In the genomic region with DNA sequence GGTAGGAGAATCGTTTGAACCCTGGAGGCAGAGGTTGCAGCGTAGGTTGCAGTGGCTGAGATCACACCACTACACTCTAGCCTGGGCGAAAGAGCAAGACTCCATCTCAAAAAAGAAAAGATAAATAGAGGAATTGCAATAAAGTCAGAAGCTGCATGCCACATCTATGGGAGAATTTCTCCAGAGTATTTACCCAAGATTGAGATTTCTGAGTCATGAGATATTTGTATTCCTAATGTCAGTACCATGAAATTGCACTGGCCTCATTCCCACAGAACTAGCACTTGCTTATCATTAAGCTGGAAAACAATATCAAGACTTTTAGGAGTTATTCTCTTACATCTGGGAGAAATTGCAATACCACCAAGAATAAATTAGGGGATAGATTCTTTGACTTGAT, we compare ENCODE assay signal across 20 cellular contexts. TPM values are rescaled to one million over a fixed set of nuclear protein-coding genes. Genes with fewer than 3 reads are reported as not detected.
"Had no signal": no experiment of that assay in that cellular context is flagged by ENCODE, and none has a peak within 500 bp of the region (broad histone marks: within the 10 kb centered on the region; RNA-seq: fewer than 3 reads in every experiment).

No MANE protein-coding gene starts in this region.

- H3K27me3 ChIP-seq: cardiac muscle cell, gastroesophageal sphincter had no signal

- H3K4me1 ChIP-seq: gastroesophageal sphincter had no signal

- H3K4me3 Mint-ChIP-seq: activated CD8-positive, alpha-beta T cell treated with anti-CD3 and anti-CD28 coated beads for 36 hours; naive thymus-derived CD4-positive, alpha-beta T cell; WTC11 had no signal

- FAIRE-seq: colon had no signal

- H3K27ac ChIP-seq: cardiac muscle cell, gastroesophageal sphincter, left ventricle myocardium inferior, thoracic aorta had no signal

- H3K4me1 Mint-ChIP-seq: naive thymus-derived CD4-positive, alpha-beta T cell had no signal

- DNase-seq: activated CD4-positive, alpha-beta T cell treated with anti-CD3 and anti-CD28 coated beads for 4 hours; activated CD8-positive, alpha-beta T cell treated with anti-CD3 and anti-CD28 coated beads for 36 hours; activated gamma-delta T cell; activated T-cell treated with anti-CD3 and anti-CD28 coated beads, Interleukin-2, amount 50 U/mL, for 48 hours; left ventricle myocardium inferior; mucosa of descending colon; naive thymus-derived CD4-positive, alpha-beta T cell; stimulated activated CD4-positive, alpha-beta T cell treated with anti-CD3 and anti-CD28 coated beads, Interleukin-12 subunit alpha, Interleukin-12 subunit beta, amount 100 ng/mL, for 4 hours; stimulated activated CD4-positive, alpha-beta T cell treated with anti-CD3 and anti-CD28 coated beads, Interleukin-2, amount 100 ng/mL, for 24 hours had no signal

- H3K36me3 Mint-ChIP-seq: activated naive CD4-positive, alpha-beta T cell treated with anti-CD3 and anti-CD28 coated beads, Interleukin-2, amount 50 U/mL, for 72 hours; naive thymus-derived CD4-positive, alpha-beta T cell; WTC11 had no signal

- H3K9me3 ChIP-seq: gastroesophageal sphincter, left ventricle myocardium inferior, mucosa of descending colon, thoracic aorta had no signal

- H3K9me3 Mint-ChIP-seq: activated CD8-positive, alpha-beta T cell treated with anti-CD3 and anti-CD28 coated beads for 36 hours; activated naive CD4-positive, alpha-beta T cell treated with anti-CD3 and anti-CD28 coated beads, Interleukin-2, amount 50 U/mL, for 72 hours; naive thymus-derived CD4-positive, alpha-beta T cell; WTC11 had no signal

- H3K27ac Mint-ChIP-seq: activated CD8-positive, alpha-beta T cell treated with anti-CD3 and anti-CD28 coated beads for 36 hours; activated naive CD4-positive, alpha-beta T cell treated with anti-CD3 and anti-CD28 coated beads, Interleukin-2, amount 50 U/mL, for 72 hours; naive thymus-derived CD4-positive, alpha-beta T cell; WTC11 had no signal

- H3K36me3 ChIP-seq: cardiac muscle cell, gastroesophageal sphincter, left ventricle myocardium inferior, thoracic aorta had no signal

- H3K4me3 ChIP-seq: cardiac muscle cell, gastroesophageal sphincter, left ventricle myocardium inferior, mucosa of descending colon, thoracic aorta had no signal

RNA-seq across cellular contexts. Expression of a gene that starts 37.4 kb away (rescaled TPM):
- total RNA-seq: activated CD8-positive, alpha-beta T cell treated with anti-CD3 and anti-CD28 coated beads for 36 hours; activated naive CD4-positive, alpha-beta T cell treated with anti-CD3 and anti-CD28 coated beads, Interleukin-2, amount 50 U/mL, for 72 hours; cardiac muscle cell; esophagus mucosa; gastroesophageal sphincter; kidney epithelial cell; left ventricle myocardium inferior; mucosa of descending colon; naive thymus-derived CD4-positive, alpha-beta T cell; renal cortical epithelial cell; T-helper 2 cell treated with Interferon-gamma antibody and Interleukin-4, amounts not matched to agents 100 ng/mL and 5 ng/mL, for 36 hours; thoracic aorta; ureter; WTC11 had no signal
- polyA plus RNA-seq: cardiac muscle cell; naive thymus-derived CD4-positive, alpha-beta T cell had no signal
